ENCODE assay signal across 21 cellular contexts in genomic region chr2:144848404-144848803, GRCh38.
"Had no signal": no experiment of that assay in that cellular context is flagged by ENCODE, and none has a peak within 500 bp of the region (broad histone marks: within the 10 kb centered on the region; RNA-seq: fewer than 3 reads in every experiment).

No MANE protein-coding gene starts in this region.

- H3K4me2 ChIP-seq: hepatocyte had no signal

- H3K27ac ChIP-seq: dorsolateral prefrontal cortex, epithelial cell of prostate, esophagus squamous epithelium, gastroesophageal sphincter, neutrophil, testis, tibial nerve, upper lobe of right lung, vagina had no signal

- DNase-seq: cortex of kidney; dorsolateral prefrontal cortex; effector memory CD4-positive, alpha-beta T cell; esophagus squamous epithelium; left colon; naive thymus-derived CD4-positive, alpha-beta T cell; posterior cingulate gyrus; stimulated activated CD4-positive, alpha-beta T cell treated with anti-CD3 and anti-CD28 coated beads, Interleukin-2, amount 100 ng/mL, for 24 hours; stimulated activated CD4-positive, alpha-beta T cell treated with anti-CD3 and anti-CD28 coated beads, Interleukin-4, amount 100 ng/mL, for 4 hours; stimulated activated naive B cell treated with anti-CD40 and anti-IgM and Interleukin-4, amounts not matched to agents 10 μg/mL and 1 μg/mL and 100 μg/mL, for 72 hours; stimulated activated naive CD8-positive, alpha-beta T cell treated with anti-CD3 and anti-CD28 coated beads, Interleukin-15, amount 100 ng/mL, for 72 hours; testis; upper lobe of right lung had no signal

- H3K79me2 ChIP-seq: hepatocyte had no signal

- H3K4me3 ChIP-seq: dorsolateral prefrontal cortex, esophagus squamous epithelium, gastroesophageal sphincter, hepatocyte, testis, tibial nerve, upper lobe of right lung, vagina had no signal

- H3K9me3 ChIP-seq: esophagus squamous epithelium, gastroesophageal sphincter, neutrophil, testis, tibial nerve, upper lobe of right lung, vagina had no signal

- H2AFZ ChIP-seq: hepatocyte had no signal

- ATAC-seq: gastroesophageal sphincter; left colon; naive thymus-derived CD4-positive, alpha-beta T cell; sciatic nerve; stimulated activated naive B cell treated with anti-CD40 and anti-IgM and Interleukin-4, amounts not matched to agents 10 μg/mL and 1 μg/mL and 100 μg/mL, for 72 hours; stimulated activated naive CD8-positive, alpha-beta T cell treated with anti-CD3 and anti-CD28 coated beads, Interleukin-15, amount 100 ng/mL, for 72 hours; upper lobe of right lung had no signal

- H3K36me3 ChIP-seq: esophagus squamous epithelium, gastroesophageal sphincter, neutrophil, tibial nerve, upper lobe of right lung, vagina had no signal

- H3K27me3 ChIP-seq: dorsolateral prefrontal cortex, esophagus squamous epithelium, gastroesophageal sphincter, hepatocyte, neutrophil, testis, tibial nerve, upper lobe of right lung, vagina had no signal

- H3K4me1 ChIP-seq: testis, upper lobe of right lung, vagina had no signal

- FAIRE-seq: endometrium had no signal
